27 cellular contexts compared by ENCODE assay signal in genomic region chr6:145829950-145830349, GRCh38.
"Had no signal": no experiment of that assay in that cellular context is flagged by ENCODE, and none has a peak within 500 bp of the region (broad histone marks: within the 10 kb centered on the region; RNA-seq: fewer than 3 reads in every experiment).

No MANE protein-coding gene starts in this region.

- H3K9me3 ChIP-seq: gastroesophageal sphincter, neutrophil, tibial nerve had no signal

- H3K27me3 Mint-ChIP-seq: activated CD4-positive, alpha-beta memory T cell treated with anti-CD3 and anti-CD28 coated beads, Interleukin-2, amount 10 ng/mL, durations not matched to agents 7 days and 5 days; activated naive CD4-positive, alpha-beta T cell treated with anti-CD3 and anti-CD28 coated beads, Interleukin-2, amount 50 U/mL, for 24 hours; brain; dendritic cell treated with granulocyte-macrophage colony-stimulating factor and Interleukin-4, amounts not matched to agents 40 ng/mL and 50 ng/mL, for 4 days; naive B cell; T-helper 17 cell had no signal

- DNase-seq: activated CD4-positive, alpha-beta memory T cell treated with anti-CD3 and anti-CD28 coated beads, Interleukin-2, amount 10 ng/mL, durations not matched to agents 7 days and 5 days; activated CD4-positive, alpha-beta T cell treated with anti-CD3 and anti-CD28 coated beads, Interleukin-2, amount 10 ng/mL, durations not matched to agents 24 days and 14 days; activated CD4-positive, CD25-positive, alpha-beta regulatory T cell treated with anti-CD3 and anti-CD28 coated beads, Interleukin-2, amount 50 U/mL, for 72 hours; activated CD8-positive, alpha-beta memory T cell treated with anti-CD3 and anti-CD28 coated beads, Interleukin-2, amount 50 U/mL, for 48 hours; activated T-cell treated with anti-CD3 and anti-CD28 coated beads, Interleukin-2, amount 50 U/mL, for 48 hours; aorta; endodermal cell; hippocampal formation; naive B cell; nephron progenitor cell; stimulated activated CD4-positive, alpha-beta T cell treated with anti-CD3 and anti-CD28 coated beads, Interleukin-2, amount 100 ng/mL, for 24 hours; stimulated activated naive CD4-positive, alpha-beta T cell; SW 1271; T-helper 17 cell; T1000 had no signal

- H3K4me2 ChIP-seq: smooth muscle cell had no signal

- H3K4me3 Mint-ChIP-seq: activated CD4-positive, alpha-beta memory T cell treated with anti-CD3 and anti-CD28 coated beads, Interleukin-2, amount 10 ng/mL, durations not matched to agents 7 days and 5 days; activated CD4-positive, alpha-beta T cell treated with anti-CD3 and anti-CD28 coated beads, Interleukin-2, amount 10 ng/mL, durations not matched to agents 24 days and 14 days; activated naive CD4-positive, alpha-beta T cell treated with anti-CD3 and anti-CD28 coated beads, Interleukin-2, amount 50 U/mL, for 24 hours; brain; dendritic cell treated with granulocyte-macrophage colony-stimulating factor and Interleukin-4, amounts not matched to agents 40 ng/mL and 50 ng/mL, for 4 days; endodermal cell; mesothelial cell of epicardium; naive B cell; nephron progenitor cell; T-helper 17 cell had no signal

- H3K4me1 ChIP-seq: tibial nerve had no signal

- H3K27ac ChIP-seq: cardiac muscle cell, gastroesophageal sphincter, neutrophil, tibial nerve had no signal

- ATAC-seq: esophagus mucosa, gastroesophageal sphincter, sciatic nerve, T-helper 17 cell had no signal

- H3K4me3 ChIP-seq: cardiac muscle cell, gastroesophageal sphincter, smooth muscle cell, tibial nerve had no signal

- H3K27me3 ChIP-seq: cardiac muscle cell, gastroesophageal sphincter, neutrophil, tibial nerve had no signal

- H3K27ac Mint-ChIP-seq: activated CD4-positive, alpha-beta memory T cell treated with anti-CD3 and anti-CD28 coated beads, Interleukin-2, amount 10 ng/mL, durations not matched to agents 7 days and 5 days; activated CD4-positive, alpha-beta T cell treated with anti-CD3 and anti-CD28 coated beads, Interleukin-2, amount 10 ng/mL, durations not matched to agents 24 days and 14 days; activated naive CD4-positive, alpha-beta T cell treated with anti-CD3 and anti-CD28 coated beads, Interleukin-2, amount 50 U/mL, for 24 hours; activated T-helper 2 cell treated with anti-CD3 and anti-CD28 coated beads, Interferon-gamma antibody, Interleukin-2, Interleukin-4, amounts not matched to agents 10 μg/mL and 5 μg/mL and 100 μg/mL, durations not matched to agents 14 hours and 24 hours and 36 hours; brain; dendritic cell treated with granulocyte-macrophage colony-stimulating factor and Interleukin-4, amounts not matched to agents 40 ng/mL and 50 ng/mL, for 4 days; endodermal cell; mesothelial cell of epicardium; naive B cell; nephron progenitor cell; T-helper 17 cell had no signal

- H3K9me3 Mint-ChIP-seq: activated CD4-positive, alpha-beta memory T cell treated with anti-CD3 and anti-CD28 coated beads, Interleukin-2, amount 10 ng/mL, durations not matched to agents 7 days and 5 days; activated naive CD4-positive, alpha-beta T cell treated with anti-CD3 and anti-CD28 coated beads, Interleukin-2, amount 50 U/mL, for 24 hours; activated T-helper 2 cell treated with anti-CD3 and anti-CD28 coated beads, Interferon-gamma antibody, Interleukin-2, Interleukin-4, amounts not matched to agents 10 μg/mL and 5 μg/mL and 100 μg/mL, durations not matched to agents 14 hours and 24 hours and 36 hours; brain; endodermal cell; naive B cell; nephron progenitor cell had no signal

- H3K4me1 Mint-ChIP-seq: activated CD4-positive, alpha-beta memory T cell treated with anti-CD3 and anti-CD28 coated beads, Interleukin-2, amount 10 ng/mL, durations not matched to agents 7 days and 5 days; activated naive CD4-positive, alpha-beta T cell treated with anti-CD3 and anti-CD28 coated beads, Interleukin-2, amount 50 U/mL, for 24 hours; brain; mesothelial cell of epicardium; naive B cell; T-helper 17 cell had no signal

- H3K36me3 Mint-ChIP-seq: brain, mesothelial cell of epicardium had no signal

- H3K36me3 ChIP-seq: cardiac muscle cell, gastroesophageal sphincter, neutrophil, tibial nerve had no signal
